In genomic region chr22:39414377-39414776, GRCh38 we compare ENCODE assay signal across 18 cellular contexts. TPM values are rescaled to one million over a fixed set of nuclear protein-coding genes. Genes with fewer than 3 reads are reported as not detected.
DNase-seq lines count a peak whose midpoint lies in the region; ATAC-seq and TF ChIP-seq lines count a peak whose summit lies in the region.
"Had no signal": no experiment of that assay in that cellular context is flagged by ENCODE, and none has a peak within 500 bp of the region (broad histone marks: within the 10 kb centered on the region; RNA-seq: fewer than 3 reads in every experiment).

No MANE protein-coding gene starts in this region.

- peaks cover 14% of the 10 kb centered on the region for H3K79me2 ChIP-seq in osteoblast (ENCODE audit: insufficient read depth, low read length)
- H3K79me2 ChIP-seq in PC-3 (ENCODE audit: low read length): no peaks in the 10 kb centered on the region

- no peak overlapping the region for H3K4me3 Mint-ChIP-seq in activated naive CD8-positive, alpha-beta T cell treated with anti-CD3 and anti-CD28 coated beads, Interleukin-2, amount 50 U/mL, for 24 hours
- H3K4me3 Mint-ChIP-seq in immature natural killer cell (peak overlapping the region in 1 of 5 donors; percentile 47), endodermal cell (no peak overlapping the region)
- H3K4me3 Mint-ChIP-seq: activated CD4-positive, alpha-beta memory T cell treated with anti-CD3 and anti-CD28 coated beads for 36 hours had no signal

- H3K9me3 ChIP-seq in osteoblast (ENCODE audit: low read depth, low read length): no peaks in the 10 kb centered on the region
- no peaks in the 10 kb centered on the region for H3K9me3 ChIP-seq in PC-3 (ENCODE audit: low read length)
- H3K9me3 ChIP-seq in endodermal cell (ENCODE audit: control insufficient read depth, low read length): no peaks in the 10 kb centered on the region
- H3K9me3 ChIP-seq: esophagus muscularis mucosa had no signal

- H3K27me3 ChIP-seq in osteoblast (ENCODE audit: insufficient read depth, low read length): no peaks in the 10 kb centered on the region
- H3K27me3 ChIP-seq in PC-3 (ENCODE audit: low read length): no peaks in the 10 kb centered on the region
- no peaks in the 10 kb centered on the region for H3K27me3 ChIP-seq in endodermal cell (ENCODE audit: control insufficient read depth, insufficient read depth, low read length, poor library complexity, severe bottlenecking)
- H3K27me3 ChIP-seq: esophagus muscularis mucosa had no signal

- peaks cover 53% of the 10 kb centered on the region for H3K4me1 Mint-ChIP-seq in activated naive CD8-positive, alpha-beta T cell treated with anti-CD3 and anti-CD28 coated beads, Interleukin-2, amount 50 U/mL, for 24 hours
- H3K4me1 Mint-ChIP-seq in immature natural killer cell (peaks cover 36 to 38% of the 10 kb centered on the region in 2 donors), endodermal cell (no peaks in the 10 kb centered on the region)

- TF ChIP-seq CTCF in osteoblast (IDR thresholded peaks at IDR 0.05; ENCODE audit: extremely low read depth, low read depth, low read length): no peak
- no peak for TF ChIP-seq CTCF in PC-3 (conservative IDR thresholded peaks at IDR 0.05; ENCODE audit: low read depth, low read length)
- no peak for TF ChIP-seq CTCF in endodermal cell (conservative IDR thresholded peaks at IDR 0.05)

- no peaks in the 10 kb centered on the region for H3F3A ChIP-seq in PC-3 (ENCODE audit: low read length, unreplicated experiment)

- H3K36me3 Mint-ChIP-seq in activated naive CD8-positive, alpha-beta T cell treated with anti-CD3 and anti-CD28 coated beads, Interleukin-2, amount 50 U/mL, for 24 hours (ENCODE audit: low read depth): peaks cover 19% of the 10 kb centered on the region
- peaks cover 6 to 19% (median 12%) of the 10 kb centered on the region in 3 donors for H3K36me3 Mint-ChIP-seq in immature natural killer cell
- H3K36me3 Mint-ChIP-seq in endodermal cell (ENCODE audit: low read depth): peaks cover 19% of the 10 kb centered on the region

- DNase-seq in Right ventricle myocardium superior: peak; percentile 32
- DNase-seq in left cardiac atrium: no peak
- no peak for DNase-seq in activated naive CD8-positive, alpha-beta T cell treated with anti-CD3 and anti-CD28 coated beads, Interleukin-2, amount 50 U/mL, for 24 hours
- DNase-seq in osteoblast (ENCODE audit: insufficient read length, low spot score, missing footprints): peak; percentile 48
- no peak for DNase-seq in immature natural killer cell
- no peak for DNase-seq in PC-3
- DNase-seq in endodermal cell: no peak
- DNase-seq: activated CD4-positive, alpha-beta memory T cell treated with anti-CD3 and anti-CD28 coated beads for 36 hours; activated T-cell treated with anti-CD3 and anti-CD28 coated beads, Interleukin-2, amount 50 U/mL, for 4 hours; DMS 273 treated with DMSO at 0.1 percent for 48 hours; effector CD4-positive, alpha-beta T cell; NCI-H1105 treated with DMSO at 0.1 percent for 48 hours; NCI-H2081; PC-9; T-helper 1 cell had no signal

- H3K9ac ChIP-seq in PC-3 (ENCODE audit: low read length): no peak overlapping the region
- no peak overlapping the region for H3K9ac ChIP-seq in endodermal cell (ENCODE audit: extremely low read depth, low read length, poor library complexity, severe bottlenecking)

- intact Hi-C loops in Right ventricle myocardium superior (cut with DNase I) (no loop called here), left cardiac atrium (cut with DNase I) (no loop called here), PC-3 (cut with micrococcal nuclease) (no loop called here)

- CTCF ChIA-PET in PC-3 (lab: Charles Lee): no interaction called here

- H3K4me2 ChIP-seq in osteoblast (ENCODE audit: insufficient read depth, low read length) (no peak overlapping the region), PC-3 (ENCODE audit: low read length) (no peak overlapping the region)
- H3K4me2 ChIP-seq: PC-9 had no signal

- no peak overlapping the region for H3K4me3 ChIP-seq in osteoblast (ENCODE audit: insufficient read depth, low read length)
- H3K4me3 ChIP-seq in PC-3 (ENCODE audit: low read length): no peak overlapping the region
- no peak overlapping the region for H3K4me3 ChIP-seq in endodermal cell (ENCODE audit: low read length)
- H3K4me3 ChIP-seq: esophagus muscularis mucosa, PC-9 had no signal

- H3K27ac Mint-ChIP-seq in activated naive CD8-positive, alpha-beta T cell treated with anti-CD3 and anti-CD28 coated beads, Interleukin-2, amount 50 U/mL, for 24 hours: no peak overlapping the region
- H3K27ac Mint-ChIP-seq in immature natural killer cell (peak overlapping the region in 1 of 6 donors; percentile 49), endodermal cell (no peak overlapping the region)
- H3K27ac Mint-ChIP-seq: activated CD4-positive, alpha-beta memory T cell treated with anti-CD3 and anti-CD28 coated beads for 36 hours had no signal

- WGBS in endodermal cell (ENCODE audit: insufficient coverage in 1 of 2, insufficient read length in 1 of 2), 2 experiments: 95 to 98% methylated on average over 6 to 7 of the region's 7 CpGs

- no peaks in the 10 kb centered on the region for H3K9me3 Mint-ChIP-seq in activated naive CD8-positive, alpha-beta T cell treated with anti-CD3 and anti-CD28 coated beads, Interleukin-2, amount 50 U/mL, for 24 hours
- H3K9me3 Mint-ChIP-seq in immature natural killer cell (no peaks in the 10 kb centered on the region), endodermal cell (no peaks in the 10 kb centered on the region)
- H3K9me3 Mint-ChIP-seq: activated CD4-positive, alpha-beta memory T cell treated with anti-CD3 and anti-CD28 coated beads for 36 hours; activated T-cell treated with anti-CD3 and anti-CD28 coated beads, Interleukin-2, amount 50 U/mL, for 4 hours had no signal

- H2AFZ ChIP-seq in osteoblast (ENCODE audit: low read length) (no peak overlapping the region), PC-3 (ENCODE audit: low read length) (no peak overlapping the region)
- H2AFZ ChIP-seq: PC-9 had no signal

- H3K27ac ChIP-seq in osteoblast (ENCODE audit: low read depth, low read length): no peak overlapping the region
- H3K27ac ChIP-seq in PC-3 (ENCODE audit: low read length): no peak overlapping the region
- H3K27ac ChIP-seq in endodermal cell (ENCODE audit: low read depth, low read length): no peak overlapping the region
- H3K27ac ChIP-seq: esophagus muscularis mucosa, PC-9 had no signal

- no TSS peak for BruUV-seq in PC-3 (replicated peaks; lab: Mats Ljungman, UMichigan)

- H3K4me1 ChIP-seq in osteoblast (ENCODE audit: insufficient read depth, low read length) (peaks cover 5% of the 10 kb centered on the region), PC-3 (ENCODE audit: insufficient read depth, low read length) (no peaks in the 10 kb centered on the region), endodermal cell (ENCODE audit: control insufficient read depth, insufficient read depth, low read length) (no peaks in the 10 kb centered on the region)

- H3K36me3 ChIP-seq in osteoblast (ENCODE audit: insufficient read depth, low read length) (peaks cover 35% of the 10 kb centered on the region), PC-3 (ENCODE audit: low read depth, low read length) (no peaks in the 10 kb centered on the region), endodermal cell (ENCODE audit: control insufficient read depth, insufficient read depth, low read length) (peaks cover 15% of the 10 kb centered on the region)

- H4K20me1 ChIP-seq in osteoblast (ENCODE audit: insufficient read depth, low read length) (peaks cover 31% of the 10 kb centered on the region), PC-3 (ENCODE audit: low read length) (no peaks in the 10 kb centered on the region)

- no peaks in the 10 kb centered on the region for H3K9me2 ChIP-seq in PC-3 (replicated peaks; ENCODE audit: low read length)

- ATAC-seq in Right ventricle myocardium superior (ENCODE audit: poor library complexity) (no peak), left cardiac atrium (no peak), PC-3 (no peak)
- peak; percentile 45 for ATAC-seq in activated naive CD8-positive, alpha-beta T cell treated with anti-CD3 and anti-CD28 coated beads, Interleukin-2, amount 50 U/mL, for 24 hours
- ATAC-seq: activated T-cell treated with anti-CD3 and anti-CD28 coated beads, Interleukin-2, amount 50 U/mL, for 4 hours had no signal

- H3K27me3 Mint-ChIP-seq in activated naive CD8-positive, alpha-beta T cell treated with anti-CD3 and anti-CD28 coated beads, Interleukin-2, amount 50 U/mL, for 24 hours: no peaks in the 10 kb centered on the region
- peaks cover 0 to 2% (median 0%) of the 10 kb centered on the region in 3 donors for H3K27me3 Mint-ChIP-seq in immature natural killer cell (ENCODE audit: low read depth in 3 of 3)
- no peaks in the 10 kb centered on the region for H3K27me3 Mint-ChIP-seq in endodermal cell (ENCODE audit: insufficient read depth)
- H3K27me3 Mint-ChIP-seq: activated CD4-positive, alpha-beta memory T cell treated with anti-CD3 and anti-CD28 coated beads for 36 hours had no signal

- POLR2A ChIA-PET in PC-3 (lab: Charles Lee; ENCODE audit: unreplicated experiment): no interaction called here

RNA-seq across cellular contexts. Expression of gene TAB1, which starts 14.8 kb away (rescaled TPM):
- total RNA-seq in Right ventricle myocardium superior (17.3 TPM), left cardiac atrium (10 to 100 TPM; 14.1 to 16.8 TPM), osteoblast (12.7 TPM in 2 replicates), PC-3 (2014; rRNA removed) (14.2 and 16.0 TPM in 2 replicates), endodermal cell (10 to 100 TPM; 27.1 to 35.2 TPM)
- polyA plus RNA-seq in immature natural killer cell: 1 to 10 TPM in 2 of 3 donors, under 1 TPM in 1; 0.89 to 3.5 (median 2.0) TPM
- polyA plus RNA-seq in endodermal cell (2013, experiment 1 of 2): 24.4 TPM
- 22.6 TPM for polyA plus RNA-seq in endodermal cell (2013, experiment 2 of 2)

RNA-seq across cellular contexts. Expression of gene MGAT3, which starts 42.4 kb away (rescaled TPM):
- 3.9 TPM for total RNA-seq in Right ventricle myocardium superior
- 10 to 100 TPM; 11.6 to 13.7 TPM for total RNA-seq in left cardiac atrium
- total RNA-seq in osteoblast: under 0.01 TPM in 1 of 2 replicates, not detected in the other
- polyA plus RNA-seq in immature natural killer cell: not detected
- 0.06 TPM in 1 of 2 replicates, not detected in the other for total RNA-seq in PC-3 (2014; rRNA removed)
- total RNA-seq in endodermal cell: 10 to 100 TPM in 1 of 2 donors, 1 to 10 TPM in 1; 9.0 to 16.7 TPM
- polyA plus RNA-seq in endodermal cell (2013, experiment 1 of 2): 14.9 TPM
- polyA plus RNA-seq in endodermal cell (2013, experiment 2 of 2): 12.0 TPM
- total RNA-seq: myocyte, PC-9 had no signal
- polyA plus RNA-seq: keratinocyte had no signal

Comparison
In these comparisons a context has a peak if more than half of its experiments do, and no peak if none do; other contexts are left out.
1. DNase-seq: peak in Right ventricle myocardium superior (single experiment) and osteoblast (single experiment); none in left cardiac atrium (single experiment), activated naive CD8-positive, alpha-beta T cell treated with anti-CD3 and anti-CD28 coated beads, Interleukin-2, amount 50 U/mL, for 24 hours (single experiment), immature natural killer cell (0 of 3), PC-3 (single experiment) and endodermal cell (single experiment).